In genomic region chr5:168047669-168048111, GRCh38 we compare ENCODE assay signal across 12 cellular contexts.
A peak's percentile ranks its signal among the peaks of the same experiment; 100 is the strongest.
DNase-seq lines count a peak whose midpoint lies in the region; ATAC-seq and TF ChIP-seq lines count a peak whose summit lies in the region.
"Had no signal": no experiment of that assay in that cellular context is flagged by ENCODE, and none has a peak within 500 bp of the region (broad histone marks: within the 10 kb centered on the region; RNA-seq: fewer than 3 reads in every experiment).

No MANE protein-coding gene starts in this region.

- H4K91ac ChIP-seq in H9 (ENCODE audit: insufficient read length, low read depth, low read length), result no peak overlapping the region

- no peak overlapping the region for H2BK15ac ChIP-seq in H9 (ENCODE audit: low read depth, low read length)

- no peaks in the 10 kb centered on the region for H3K36me3 ChIP-seq in BE2C
- H3K36me3 ChIP-seq in RWPE2 (ENCODE audit: low read depth), result no peaks in the 10 kb centered on the region

- WGBS in H9 (ENCODE audit: extremely low coverage, insufficient read length, low lambda C conversion rate), result no CpG with 5 or more reads among the region's 1 CpG

- no peaks in the 10 kb centered on the region for H3K79me2 ChIP-seq in H9 (ENCODE audit: insufficient read depth, low read length)

- no peak overlapping the region for H3K4me2 ChIP-seq in H9 (ENCODE audit: insufficient read depth, insufficient read length, low read length)

- CTCF ChIA-PET in activated naive CD4-positive, alpha-beta T cell treated with anti-CD3 and anti-CD28 coated beads, Interleukin-2, amount 10 ng/mL, durations not matched to agents 7 days and 5 days (lab: Charles Lee), result interaction anchor here (1.4 to 1.8 kb wide), 2 partner anchors 172 to 325 kb away, joined by 7 to 11 read pairs; no protein-coding TSS in a partner anchor

- no peaks in the 10 kb centered on the region for H4K20me1 ChIP-seq in H9 (ENCODE audit: control insufficient read depth, insufficient read depth, insufficient read length)

- H3K27me3 ChIP-seq in BE2C (peaks cover 4% of the 10 kb centered on the region; the same call in 1 of the 2 replicates), H9 (ENCODE audit: insufficient read depth, low read length) (no peaks in the 10 kb centered on the region), RWPE2 (ENCODE audit: insufficient read depth, poor library complexity, severe bottlenecking) (no peaks in the 10 kb centered on the region)

- TF ChIP-seq CTCF in BE2C (IDR thresholded peaks at IDR 0.05; ENCODE audit: low read depth, low read length), result no peak
- TF ChIP-seq CTCF in H9 (conservative IDR thresholded peaks at IDR 0.05), result no peak; the same call in 2 of the 3 replicates
- TF ChIP-seq CTCF in RWPE2 (IDR thresholded peaks at IDR 0.05; ENCODE audit: poor library complexity, severe bottlenecking), result peak; percentile 62

- no peak overlapping the region for H2BK120ac ChIP-seq in H9 (ENCODE audit: low read depth, low read length, poor library complexity, severe bottlenecking)

- H3K36me3 Mint-ChIP-seq in H9 (ENCODE audit: insufficient read depth in 1 of 3, low read depth in 3 of 3), result no peaks in the 10 kb centered on the region
- H3K36me3 Mint-ChIP-seq in activated naive CD4-positive, alpha-beta T cell treated with anti-CD3 and anti-CD28 coated beads, Interleukin-2, amount 10 ng/mL, durations not matched to agents 7 days and 5 days, result no peaks in the 10 kb centered on the region
- no peaks in the 10 kb centered on the region for H3K36me3 Mint-ChIP-seq in activated naive CD8-positive, alpha-beta T cell treated with anti-CD3 and anti-CD28 coated beads, Interleukin-2, amount 50 U/mL, for 24 hours (ENCODE audit: low read depth)

- H3K9me3 Mint-ChIP-seq in H9, result no peaks in the 10 kb centered on the region
- no peaks in the 10 kb centered on the region for H3K9me3 Mint-ChIP-seq in activated naive CD4-positive, alpha-beta T cell treated with anti-CD3 and anti-CD28 coated beads, Interleukin-2, amount 10 ng/mL, durations not matched to agents 7 days and 5 days
- no peaks in the 10 kb centered on the region for H3K9me3 Mint-ChIP-seq in activated naive CD8-positive, alpha-beta T cell treated with anti-CD3 and anti-CD28 coated beads, Interleukin-2, amount 50 U/mL, for 24 hours
- H3K9me3 Mint-ChIP-seq: activated B cell treated with CpG ODN at 0.5 μM for 24 hours had no signal

- H2BK20ac ChIP-seq in H9 (ENCODE audit: low read depth, low read length, poor library complexity, severe bottlenecking), result no peak overlapping the region

- no peak overlapping the region for H2AK5ac ChIP-seq in H9 (ENCODE audit: insufficient read length, low read length)

- H4K8ac ChIP-seq in H9 (replicated peaks; ENCODE audit: insufficient read length, low read depth, low read length), result no peak overlapping the region

- H3K23me2 ChIP-seq in H9 (ENCODE audit: insufficient read length, low read depth, low read length, poor library complexity, severe bottlenecking), result no peaks in the 10 kb centered on the region

- no peak overlapping the region for H3K56ac ChIP-seq in H9 (ENCODE audit: insufficient read length, low read depth, low read length)

- no peak overlapping the region for H3K18ac ChIP-seq in H9 (ENCODE audit: insufficient read length, low read depth, low read length)

- no peak overlapping the region for H3K23ac ChIP-seq in H9 (ENCODE audit: insufficient read length, low read depth, low read length)

- H3K79me1 ChIP-seq in H9 (ENCODE audit: insufficient read depth, low read depth, low read length, poor library complexity, severe bottlenecking), result no peaks in the 10 kb centered on the region

- no peak overlapping the region for H4K5ac ChIP-seq in H9 (ENCODE audit: insufficient read length, low read depth, low read length)

- H3K27ac ChIP-seq in H9 (ENCODE audit: insufficient read length, low read depth, low read length) (no peak overlapping the region), RWPE2 (ENCODE audit: poor library complexity, severe bottlenecking) (no peak overlapping the region)

- H2BK12ac ChIP-seq in H9 (ENCODE audit: insufficient read length, low read depth, low read length), result no peak overlapping the region

- no peak overlapping the region for H2AFZ ChIP-seq in H9 (ENCODE audit: low read length)

- no peak overlapping the region for H2BK5ac ChIP-seq in H9 (ENCODE audit: insufficient read length, low read length)

- peak; percentile 71 for ATAC-seq in RWPE2 (ENCODE audit: low read depth)
- ATAC-seq in activated naive CD8-positive, alpha-beta T cell treated with anti-CD3 and anti-CD28 coated beads, Interleukin-2, amount 50 U/mL, for 24 hours, result no peak
- ATAC-seq in HG03520 (IDR thresholded peaks at IDR 0.05; ENCODE audit: unreplicated experiment), result no peak
- ATAC-seq: K562 had no signal

- no peak overlapping the region for H3K4ac ChIP-seq in H9 (ENCODE audit: low read depth, low read length)

- H3K9ac ChIP-seq in H9 (ENCODE audit: extremely low read depth, insufficient read length, low read length), result no peak overlapping the region

- no peak overlapping the region for H3K4me3 ChIP-seq in BE2C (ENCODE audit: low read depth, low read length)
- no peak overlapping the region for H3K4me3 ChIP-seq in RWPE2 (ENCODE audit: severe bottlenecking)
- H3K4me3 ChIP-seq: K562 had no signal

- H3T11ph ChIP-seq in H9 (ENCODE audit: low read length), result no peak overlapping the region

- peak overlapping the region in 1 of 3 experiments; percentile 20; a peak in 2 of 7 replicates for H3K27ac Mint-ChIP-seq in H9
- no peak overlapping the region for H3K27ac Mint-ChIP-seq in activated naive CD4-positive, alpha-beta T cell treated with anti-CD3 and anti-CD28 coated beads, Interleukin-2, amount 10 ng/mL, durations not matched to agents 7 days and 5 days
- H3K27ac Mint-ChIP-seq in activated naive CD8-positive, alpha-beta T cell treated with anti-CD3 and anti-CD28 coated beads, Interleukin-2, amount 50 U/mL, for 24 hours, result no peak overlapping the region
- H3K27ac Mint-ChIP-seq: activated B cell treated with CpG ODN at 0.5 μM for 24 hours had no signal

- no peaks in the 10 kb centered on the region for H3K27me3 Mint-ChIP-seq in H9 (ENCODE audit: low read depth)
- H3K27me3 Mint-ChIP-seq in activated naive CD4-positive, alpha-beta T cell treated with anti-CD3 and anti-CD28 coated beads, Interleukin-2, amount 10 ng/mL, durations not matched to agents 7 days and 5 days, result no peaks in the 10 kb centered on the region
- no peaks in the 10 kb centered on the region for H3K27me3 Mint-ChIP-seq in activated naive CD8-positive, alpha-beta T cell treated with anti-CD3 and anti-CD28 coated beads, Interleukin-2, amount 50 U/mL, for 24 hours
- H3K27me3 Mint-ChIP-seq: activated B cell treated with CpG ODN at 0.5 μM for 24 hours had no signal

- H3K9me3 ChIP-seq in BE2C (no peaks in the 10 kb centered on the region), H9 (ENCODE audit: control insufficient read depth, low read depth, low read length) (no peaks in the 10 kb centered on the region), RWPE2 (ENCODE audit: severe bottlenecking) (no peaks in the 10 kb centered on the region)

- H3K4me1 ChIP-seq in BE2C (no peaks in the 10 kb centered on the region), H9 (ENCODE audit: insufficient read depth, low read length) (peaks cover 3% of the 10 kb centered on the region; the same call in 1 of the 2 replicates), RWPE2 (ENCODE audit: insufficient read depth, poor library complexity, severe bottlenecking) (no peaks in the 10 kb centered on the region)

- H3K14ac ChIP-seq in H9 (ENCODE audit: insufficient read depth, low read length), result no peak overlapping the region

- H3K4me3 Mint-ChIP-seq in H9, result no peak overlapping the region
- no peak overlapping the region for H3K4me3 Mint-ChIP-seq in activated naive CD4-positive, alpha-beta T cell treated with anti-CD3 and anti-CD28 coated beads, Interleukin-2, amount 10 ng/mL, durations not matched to agents 7 days and 5 days
- no peak overlapping the region for H3K4me3 Mint-ChIP-seq in activated naive CD8-positive, alpha-beta T cell treated with anti-CD3 and anti-CD28 coated beads, Interleukin-2, amount 50 U/mL, for 24 hours
- H3K4me3 Mint-ChIP-seq: activated B cell treated with CpG ODN at 0.5 μM for 24 hours had no signal

- DNase-seq in BE2C (peak; percentile 24), H9 (peak; percentile 57), RWPE2 (ENCODE audit: low spot score) (no peak), iPS-NIHi11 (ENCODE audit: low spot score) (peak; percentile 18), HuH-7 (ENCODE audit: low spot score) (no peak)
- no peak for DNase-seq in activated naive CD4-positive, alpha-beta T cell treated with anti-CD3 and anti-CD28 coated beads, Interleukin-2, amount 10 ng/mL, durations not matched to agents 7 days and 5 days
- no peak for DNase-seq in activated naive CD8-positive, alpha-beta T cell treated with anti-CD3 and anti-CD28 coated beads, Interleukin-2, amount 50 U/mL, for 24 hours
- DNase-seq: activated B cell treated with CpG ODN at 0.5 μM for 24 hours; activated gamma-delta T cell; effector memory CD4-positive, alpha-beta T cell had no signal

- peaks cover 27 to 32% of the 10 kb centered on the region in 2 experiments for H3K4me1 Mint-ChIP-seq in H9
- no peaks in the 10 kb centered on the region for H3K4me1 Mint-ChIP-seq in activated naive CD4-positive, alpha-beta T cell treated with anti-CD3 and anti-CD28 coated beads, Interleukin-2, amount 10 ng/mL, durations not matched to agents 7 days and 5 days
- H3K4me1 Mint-ChIP-seq in activated naive CD8-positive, alpha-beta T cell treated with anti-CD3 and anti-CD28 coated beads, Interleukin-2, amount 50 U/mL, for 24 hours, result no peaks in the 10 kb centered on the region
- H3K4me1 Mint-ChIP-seq: activated B cell treated with CpG ODN at 0.5 μM for 24 hours had no signal

Comparison
In these comparisons a context has a peak if more than half of its experiments do, and no peak if none do; other contexts are left out.
1. DNase-seq: peak in BE2C (single experiment), H9 (single experiment) and iPS-NIHi11 (single experiment); none in RWPE2 (single experiment), activated naive CD4-positive, alpha-beta T cell treated with anti-CD3 and anti-CD28 coated beads, Interleukin-2, amount 10 ng/mL, durations not matched to agents 7 days and 5 days (single experiment), activated naive CD8-positive, alpha-beta T cell treated with anti-CD3 and anti-CD28 coated beads, Interleukin-2, amount 50 U/mL, for 24 hours (single experiment) and HuH-7 (single experiment).